12 cellular contexts compared by ENCODE assay signal in genomic region chr16:88315543-88316105, GRCh38.
DNase-seq lines count a peak whose midpoint lies in the region; TF ChIP-seq lines count a peak whose summit lies in the region.
"Had no signal": no experiment of that assay in that cellular context is flagged by ENCODE, and none has a peak within 500 bp of the region (broad histone marks: within the 10 kb centered on the region; RNA-seq: fewer than 3 reads in every experiment).

No MANE protein-coding gene starts in this region.

- H2BK12ac ChIP-seq in mesenchymal stem cell (ENCODE audit: low read length in 2 of 2): peak overlapping the region; percentile 96

- H2AFZ ChIP-seq in mesenchymal stem cell (ENCODE audit: low read depth, low read length): no peak overlapping the region

- peak overlapping the region; percentile 65 for H2AK5ac ChIP-seq in mesenchymal stem cell (ENCODE audit: low read length, severe bottlenecking)

- peak overlapping the region; percentile 91 to 93 for H3K18ac ChIP-seq in mesenchymal stem cell (ENCODE audit: low read depth in 1 of 2, low read length in 2 of 2)

- intact Hi-C loops in esophagus squamous epithelium (cut with DNase I): no loop called here
- intact Hi-C loops in activated T-helper 1 cell treated with anti-CD3 and anti-CD28 coated beads, Interleukin-12 subunit alpha, Interleukin-12 subunit beta, Interleukin-2, Interleukin-4 antibody, amounts not matched to agents 30 ng/mL and 10 ng/mL and 1 ng/mL, durations not matched to agents 14 hours and 24 hours and 36 hours (cut with micrococcal nuclease): no loop called here

- H3K4ac ChIP-seq in mesenchymal stem cell (ENCODE audit: low read depth in 1 of 2, low read length in 2 of 2): peak overlapping the region; percentile 88 to 94

- H3K4me1 ChIP-seq in BLaER1 (peaks cover 19% of the 10 kb centered on the region; the same call in 1 of the 2 replicates), NT2/D1 (ENCODE audit: insufficient read depth, insufficient read length) (peaks cover 18% of the 10 kb centered on the region), mesenchymal stem cell (ENCODE audit: control insufficient read depth, insufficient read depth, low read depth, low read length) (peaks cover 32% of the 10 kb centered on the region), esophagus squamous epithelium (peaks cover 2 to 16% (median 7%) of the 10 kb centered on the region in 3 donors)

- peak overlapping the region; percentile 44 for H3K4me2 ChIP-seq in BLaER1
- H3K4me2 ChIP-seq in mesenchymal stem cell (ENCODE audit: low read length, poor library complexity, severe bottlenecking): no peak overlapping the region

- H4K8ac ChIP-seq in mesenchymal stem cell (ENCODE audit: low read length): peak overlapping the region; percentile 88

- H4K91ac ChIP-seq in mesenchymal stem cell (ENCODE audit: low read length): peak overlapping the region; percentile 97

- peak overlapping the region in 1 of 2 experiments; percentile 8 for H3K14ac ChIP-seq in mesenchymal stem cell (ENCODE audit: low read length in 2 of 2)

- H3K4me3 Mint-ChIP-seq in activated T-helper 1 cell treated with anti-CD3 and anti-CD28 coated beads, Interleukin-12 subunit alpha, Interleukin-12 subunit beta, Interleukin-2, Interleukin-4 antibody, amounts not matched to agents 30 ng/mL and 10 ng/mL and 1 ng/mL, durations not matched to agents 14 hours and 24 hours and 36 hours: no peak overlapping the region
- H3K4me3 Mint-ChIP-seq: CD14-positive monocyte; central memory CD8-positive, alpha-beta T cell had no signal

- no peaks in the 10 kb centered on the region for H3K79me1 ChIP-seq in mesenchymal stem cell (replicated peaks; ENCODE audit: low read length, poor library complexity, severe bottlenecking)

- H3K36me3 Mint-ChIP-seq in activated T-helper 1 cell treated with anti-CD3 and anti-CD28 coated beads, Interleukin-12 subunit alpha, Interleukin-12 subunit beta, Interleukin-2, Interleukin-4 antibody, amounts not matched to agents 30 ng/mL and 10 ng/mL and 1 ng/mL, durations not matched to agents 14 hours and 24 hours and 36 hours (ENCODE audit: low read depth): no peaks in the 10 kb centered on the region
- H3K36me3 Mint-ChIP-seq: CD14-positive monocyte had no signal

- WGBS in mesenchymal stem cell: 19% methylated on average over 20 of the region's 20 CpGs
- 100% methylated on average over 1 of the region's 20 CpGs; no CpG with 5 or more reads in 1 of the 2 donors for WGBS in esophagus squamous epithelium, 2 donors

- H3K23ac ChIP-seq in mesenchymal stem cell (ENCODE audit: low read length in 2 of 2): no peak overlapping the region

- no peaks in the 10 kb centered on the region for H4K20me1 ChIP-seq in BLaER1

- H3K36me3 ChIP-seq in BLaER1: no peaks in the 10 kb centered on the region
- H3K36me3 ChIP-seq in NT2/D1 (ENCODE audit: insufficient read depth, insufficient read length, low read length): no peaks in the 10 kb centered on the region
- no peaks in the 10 kb centered on the region for H3K36me3 ChIP-seq in mesenchymal stem cell (ENCODE audit: control insufficient read depth in 1 of 2, insufficient read depth in 2 of 2, low read depth in 1 of 2, low read length in 2 of 2)
- H3K36me3 ChIP-seq in esophagus squamous epithelium: no peaks in the 10 kb centered on the region

- no peaks in the 10 kb centered on the region for H3K9me3 Mint-ChIP-seq in activated T-helper 1 cell treated with anti-CD3 and anti-CD28 coated beads, Interleukin-12 subunit alpha, Interleukin-12 subunit beta, Interleukin-2, Interleukin-4 antibody, amounts not matched to agents 30 ng/mL and 10 ng/mL and 1 ng/mL, durations not matched to agents 14 hours and 24 hours and 36 hours
- H3K9me3 Mint-ChIP-seq: central memory CD8-positive, alpha-beta T cell had no signal

- H3K9me3 ChIP-seq in BLaER1 (peaks cover 16% of the 10 kb centered on the region), NT2/D1 (ENCODE audit: insufficient read depth, low read length) (peaks cover 22% of the 10 kb centered on the region), mesenchymal stem cell (ENCODE audit: control insufficient read depth, low read length) (peaks cover 4% of the 10 kb centered on the region), esophagus squamous epithelium (no peaks in the 10 kb centered on the region)

- DNase-seq in NT2/D1 (ENCODE audit: low read depth, low spot score) (peak; percentile 15), epithelial cell of esophagus (ENCODE audit: low read depth) (peak; percentile 32), mesenchymal stem cell (peak; percentile 77), esophagus squamous epithelium (lab: John Stamatoyannopoulos, UW) (no peak), NCI-H2227 treated with DMSO at 0.1 percent for 48 hours (lab: John Stamatoyannopoulos, UW) (no peak)
- DNase-seq in activated T-helper 1 cell treated with anti-CD3 and anti-CD28 coated beads, Interleukin-12 subunit alpha, Interleukin-12 subunit beta, Interleukin-2, Interleukin-4 antibody, amounts not matched to agents 30 ng/mL and 10 ng/mL and 1 ng/mL, durations not matched to agents 14 hours and 24 hours and 36 hours (ENCODE audit: low spot score): no peak
- no peak for DNase-seq in activated CD4-positive, alpha-beta T cell treated with anti-CD3 and anti-CD28 coated beads, Interleukin-2, amount 50 U/mL, for 48 hours
- DNase-seq: MV-4-11; stimulated activated naive CD4-positive, alpha-beta T cell treated with Interleukin-2 at 50 U/mL for 16 hours had no signal

- H3K9ac ChIP-seq in BLaER1: no peak overlapping the region
- peak overlapping the region; percentile 8 for H3K9ac ChIP-seq in NT2/D1 (ENCODE audit: insufficient read length, low read depth)
- H3K9ac ChIP-seq in mesenchymal stem cell (ENCODE audit: low read length): no peak overlapping the region

- no peaks in the 10 kb centered on the region for H3K27me3 ChIP-seq in BLaER1
- no peaks in the 10 kb centered on the region for H3K27me3 ChIP-seq in NT2/D1 (ENCODE audit: insufficient read depth, insufficient read length)
- H3K27me3 ChIP-seq in mesenchymal stem cell (ENCODE audit: control insufficient read depth in 1 of 2, insufficient read depth in 1 of 2, low read length in 2 of 2): no peaks in the 10 kb centered on the region
- H3K27me3 ChIP-seq in esophagus squamous epithelium: peaks cover 0 to 48% (median 0%) of the 10 kb centered on the region in 4 donors

- peak overlapping the region; percentile 83 for H2BK15ac ChIP-seq in mesenchymal stem cell (ENCODE audit: low read depth, poor library complexity, severe bottlenecking)

- H3K4me1 Mint-ChIP-seq in activated T-helper 1 cell treated with anti-CD3 and anti-CD28 coated beads, Interleukin-12 subunit alpha, Interleukin-12 subunit beta, Interleukin-2, Interleukin-4 antibody, amounts not matched to agents 30 ng/mL and 10 ng/mL and 1 ng/mL, durations not matched to agents 14 hours and 24 hours and 36 hours (ENCODE audit: low read depth): no peaks in the 10 kb centered on the region
- H3K4me1 Mint-ChIP-seq: CD14-positive monocyte; central memory CD8-positive, alpha-beta T cell had no signal

- no peak for TF ChIP-seq POLR2A in esophagus squamous epithelium (IDR thresholded peaks at IDR 0.05)

- H3K27ac ChIP-seq in BLaER1 (no peak overlapping the region), mesenchymal stem cell (ENCODE audit: low read length, poor library complexity, severe bottlenecking) (no peak overlapping the region), esophagus squamous epithelium (no peak overlapping the region)

- peaks cover 5% of the 10 kb centered on the region for H3K27me3 Mint-ChIP-seq in activated T-helper 1 cell treated with anti-CD3 and anti-CD28 coated beads, Interleukin-12 subunit alpha, Interleukin-12 subunit beta, Interleukin-2, Interleukin-4 antibody, amounts not matched to agents 30 ng/mL and 10 ng/mL and 1 ng/mL, durations not matched to agents 14 hours and 24 hours and 36 hours (ENCODE audit: insufficient read depth)

- H2BK120ac ChIP-seq in mesenchymal stem cell (ENCODE audit: low read depth, low read length): peak overlapping the region; percentile 91

- H3K4me3 ChIP-seq in BLaER1: no peak overlapping the region
- H3K4me3 ChIP-seq in NT2/D1 (ENCODE audit: insufficient read length, low read depth): no peak overlapping the region
- H3K4me3 ChIP-seq in epithelial cell of esophagus (ENCODE audit: low read length): no peak overlapping the region
- no peak overlapping the region for H3K4me3 ChIP-seq in mesenchymal stem cell (ENCODE audit: insufficient read depth in 1 of 2, low read depth in 1 of 2, low read length in 2 of 2)
- H3K4me3 ChIP-seq in esophagus squamous epithelium: peak overlapping the region in 1 of 4 donors; percentile 13

- peak overlapping the region; percentile 3 for H2BK5ac ChIP-seq in mesenchymal stem cell (ENCODE audit: low read depth, low read length, poor library complexity, severe bottlenecking)

- TF ChIP-seq CTCF in epithelial cell of esophagus (IDR thresholded peaks at IDR 0.05; ENCODE audit: insufficient read depth, low read depth, low read length, missing control alignments) (no peak), esophagus squamous epithelium (IDR thresholded peaks at IDR 0.05) (no peak)

- H3K27ac Mint-ChIP-seq in activated T-helper 1 cell treated with anti-CD3 and anti-CD28 coated beads, Interleukin-12 subunit alpha, Interleukin-12 subunit beta, Interleukin-2, Interleukin-4 antibody, amounts not matched to agents 30 ng/mL and 10 ng/mL and 1 ng/mL, durations not matched to agents 14 hours and 24 hours and 36 hours: no peak overlapping the region
- H3K27ac Mint-ChIP-seq: CD14-positive monocyte had no signal

Comparison
In these comparisons a context has a peak if more than half of its experiments do, and no peak if none do; other contexts are left out.
1. DNase-seq: peak in NT2/D1 (single experiment), epithelial cell of esophagus (single experiment) and mesenchymal stem cell (single experiment); none in esophagus squamous epithelium (single experiment), activated T-helper 1 cell treated with anti-CD3 and anti-CD28 coated beads, Interleukin-12 subunit alpha, Interleukin-12 subunit beta, Interleukin-2, Interleukin-4 antibody, amounts not matched to agents 30 ng/mL and 10 ng/mL and 1 ng/mL, durations not matched to agents 14 hours and 24 hours and 36 hours (single experiment), NCI-H2227 treated with DMSO at 0.1 percent for 48 hours (single experiment) and activated CD4-positive, alpha-beta T cell treated with anti-CD3 and anti-CD28 coated beads, Interleukin-2, amount 50 U/mL, for 48 hours (0 of 2).